Comparison of ENCODE assay signal across 8 cellular contexts in genomic region chr7:23261843-23262452, GRCh38. TPM values are rescaled to one million over a fixed set of nuclear protein-coding genes. Genes with fewer than 3 reads are reported as not detected.
DNase-seq lines count a peak whose midpoint lies in the region; ATAC-seq and TF ChIP-seq lines count a peak whose summit lies in the region.

No MANE protein-coding gene starts in this region.

- no peak overlapping the region for H3K27ac Mint-ChIP-seq in activated CD8-positive, alpha-beta memory T cell treated with anti-CD3 and anti-CD28 coated beads, Interleukin-2, amount 10 ng/mL, durations not matched to agents 7 days and 5 days
- no peak overlapping the region for H3K27ac Mint-ChIP-seq in type B pancreatic cell

- H3K79me2 ChIP-seq in neural cell (replicated peaks; ENCODE audit: insufficient read depth, low read length), result no peaks in the 10 kb centered on the region

- DNase-seq in AG20443 (ENCODE audit: low spot score), result peak; percentile 90
- peak; percentile 79 for DNase-seq in NT2/D1 (ENCODE audit: low read depth, low spot score)
- peak; percentile 74 for DNase-seq in activated CD8-positive, alpha-beta memory T cell treated with anti-CD3 and anti-CD28 coated beads, Interleukin-2, amount 10 ng/mL, durations not matched to agents 7 days and 5 days
- DNase-seq in type B pancreatic cell (ENCODE audit: extremely low spot score, unreplicated experiment), result no peak

- H3K36me3 ChIP-seq in NT2/D1 (ENCODE audit: insufficient read depth, insufficient read length, low read length) (no peaks in the 10 kb centered on the region), neural cell (ENCODE audit: insufficient read depth, low read length) (no peaks in the 10 kb centered on the region)

- TF ChIP-seq RAD21 in neural cell (conservative IDR thresholded peaks at IDR 0.05), result peak; percentile 59

- peaks cover 6% of the 10 kb centered on the region for H3K4me1 Mint-ChIP-seq in activated CD8-positive, alpha-beta memory T cell treated with anti-CD3 and anti-CD28 coated beads, Interleukin-2, amount 10 ng/mL, durations not matched to agents 7 days and 5 days
- no peaks in the 10 kb centered on the region for H3K4me1 Mint-ChIP-seq in type B pancreatic cell (ENCODE audit: unreplicated experiment)

- TF ChIP-seq EP300 in neural cell (conservative IDR thresholded peaks at IDR 0.05; ENCODE audit: poor library complexity, severe bottlenecking), result no peak

- H3K27me3 ChIP-seq in NT2/D1 (ENCODE audit: insufficient read depth, insufficient read length) (no peaks in the 10 kb centered on the region), neural cell (ENCODE audit: insufficient read depth, low read depth, low read length) (no peaks in the 10 kb centered on the region)

- CTCF ChIA-PET in activated CD8-positive, alpha-beta memory T cell treated with anti-CD3 and anti-CD28 coated beads, Interleukin-2, amount 10 ng/mL, durations not matched to agents 7 days and 5 days (lab: Charles Lee), result interaction anchor here (0.7 to 11.0 kb wide), 8 partner anchors 8 to 205 kb away, joined by 3 to 124 read pairs (median 4); no protein-coding TSS in a partner anchor

- H3K4me3 Mint-ChIP-seq in activated CD8-positive, alpha-beta memory T cell treated with anti-CD3 and anti-CD28 coated beads, Interleukin-2, amount 10 ng/mL, durations not matched to agents 7 days and 5 days, result no peak overlapping the region
- H3K4me3 Mint-ChIP-seq in type B pancreatic cell, result no peak overlapping the region

- TF ChIP-seq CTCF in neural cell (IDR thresholded peaks at IDR 0.05; ENCODE audit: poor library complexity, severe bottlenecking) (peak; percentile 61), type B pancreatic cell (conservative IDR thresholded peaks at IDR 0.05) (peak; percentile 90)

- ATAC-seq in GM18907 (IDR thresholded peaks at IDR 0.05; ENCODE audit: unreplicated experiment) (peak; percentile 82), HG03439 (IDR thresholded peaks at IDR 0.05; ENCODE audit: unreplicated experiment) (peak; percentile 73), esophagus mucosa (peak; percentile 84)
- ATAC-seq in activated CD8-positive, alpha-beta memory T cell treated with anti-CD3 and anti-CD28 coated beads, Interleukin-2, amount 10 ng/mL, durations not matched to agents 7 days and 5 days, result peak; percentile 95

- no peaks in the 10 kb centered on the region for H4K20me1 ChIP-seq in neural cell (ENCODE audit: insufficient read depth)

- H2AFZ ChIP-seq in neural cell (ENCODE audit: low read depth, low read length), result no peak overlapping the region

- no peak overlapping the region for H3K27ac ChIP-seq in neural cell (ENCODE audit: low read length)

- H3K9me3 ChIP-seq in NT2/D1 (ENCODE audit: insufficient read depth, low read length) (no peaks in the 10 kb centered on the region), neural cell (ENCODE audit: low read length) (no peaks in the 10 kb centered on the region)

- peaks cover 22% of the 10 kb centered on the region for H3K27me3 Mint-ChIP-seq in activated CD8-positive, alpha-beta memory T cell treated with anti-CD3 and anti-CD28 coated beads, Interleukin-2, amount 10 ng/mL, durations not matched to agents 7 days and 5 days
- H3K27me3 Mint-ChIP-seq in type B pancreatic cell, result no peaks in the 10 kb centered on the region

- H3K9me2 ChIP-seq in neural cell (ENCODE audit: insufficient read depth, low read length), result no peaks in the 10 kb centered on the region

- H3K4me3 ChIP-seq in NT2/D1 (ENCODE audit: insufficient read length, low read depth) (no peak overlapping the region), neural cell (ENCODE audit: low read length) (no peak overlapping the region)

- H3K4me1 ChIP-seq in NT2/D1 (ENCODE audit: insufficient read depth, insufficient read length), result no peaks in the 10 kb centered on the region

- H3K9me3 Mint-ChIP-seq in activated CD8-positive, alpha-beta memory T cell treated with anti-CD3 and anti-CD28 coated beads, Interleukin-2, amount 10 ng/mL, durations not matched to agents 7 days and 5 days (ENCODE audit: low read depth), result no peaks in the 10 kb centered on the region
- no peaks in the 10 kb centered on the region for H3K9me3 Mint-ChIP-seq in type B pancreatic cell

- no peaks in the 10 kb centered on the region for H3F3A ChIP-seq in neural cell (ENCODE audit: insufficient read depth, low read length, poor library complexity, severe bottlenecking)

- no peak overlapping the region for H3K9ac ChIP-seq in NT2/D1 (ENCODE audit: insufficient read length, low read depth)
- no peak overlapping the region for H3K9ac ChIP-seq in neural cell (ENCODE audit: low read length)

- H3K36me3 Mint-ChIP-seq in activated CD8-positive, alpha-beta memory T cell treated with anti-CD3 and anti-CD28 coated beads, Interleukin-2, amount 10 ng/mL, durations not matched to agents 7 days and 5 days, result no peaks in the 10 kb centered on the region
- H3K36me3 Mint-ChIP-seq in type B pancreatic cell, result no peaks in the 10 kb centered on the region

- no peak overlapping the region for H3K4me2 ChIP-seq in neural cell (ENCODE audit: low read length)

TF ChIP-seq in neural cell, 6 proteins besides CTCF, POLR2A, EP300 and RAD21:
- no peak for TF ChIP-seq POLR2AphosphoS5 (IDR thresholded peaks at IDR 0.05)
- peak; percentile 46 for TF ChIP-seq SMC3 (conservative IDR thresholded peaks at IDR 0.05; ENCODE audit: poor library complexity)
- TF ChIP-seq EZH2 (IDR thresholded peaks at IDR 0.05; ENCODE audit: borderline replicate concordance, insufficient read depth, low read length, poor library complexity, severe bottlenecking), result no peak

RNA-seq across cellular contexts. Expression of gene GPNMB, which starts 15.4 kb away (rescaled TPM):
- total RNA-seq in activated CD8-positive, alpha-beta memory T cell treated with anti-CD3 and anti-CD28 coated beads, Interleukin-2, amount 10 ng/mL, durations not matched to agents 7 days and 5 days, result under 1 TPM; 0.41 to 0.82 TPM
- total RNA-seq in esophagus mucosa (125 TPM), type B pancreatic cell (ENCODE audit: low replicate concordance) (7.0 and 13.3 TPM in 2 replicates)
- polyA plus RNA-seq in neural cell, result not detected in 2 replicates
- not detected in 2 replicates for polyA minus RNA-seq in neural cell

RNA-seq across cellular contexts. Expression of gene MALSU1, which starts 37.2 kb away (rescaled TPM):
- 10 to 100 TPM; 51.3 to 59.5 TPM for total RNA-seq in activated CD8-positive, alpha-beta memory T cell treated with anti-CD3 and anti-CD28 coated beads, Interleukin-2, amount 10 ng/mL, durations not matched to agents 7 days and 5 days
- 36.7 TPM for total RNA-seq in esophagus mucosa
- polyA plus RNA-seq in neural cell, result 77.8 and 83.0 TPM in 2 replicates
- polyA minus RNA-seq in neural cell, result 27.0 and 36.6 TPM in 2 replicates
- total RNA-seq in type B pancreatic cell (ENCODE audit: low replicate concordance), result 50.0 and 50.5 TPM in 2 replicates
